9 cellular contexts compared by ENCODE assay signal in the genomic region with DNA sequence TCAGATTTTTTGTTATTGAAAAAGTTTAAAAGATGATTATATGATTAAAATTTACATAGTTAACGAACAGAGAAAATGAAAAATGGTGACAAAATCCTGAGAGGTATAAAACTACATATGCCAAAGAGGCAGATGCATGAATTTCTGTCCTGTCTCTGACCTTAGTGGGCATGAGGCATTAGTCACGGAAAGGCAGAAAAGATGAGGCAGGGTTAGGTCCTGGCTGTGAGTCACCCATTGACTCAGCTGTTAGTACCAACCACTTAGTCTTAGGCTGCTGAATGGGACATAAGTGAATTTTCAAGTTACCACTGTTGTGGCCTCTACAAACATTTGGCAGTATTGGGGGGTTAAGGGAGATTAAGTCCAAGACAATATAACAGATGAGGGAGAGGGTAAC. TPM values are rescaled to one million over a fixed set of nuclear protein-coding genes. Genes with fewer than 3 reads are reported as not detected.
A peak's percentile ranks its signal among the peaks of the same experiment; 100 is the strongest.
DNase-seq lines count a peak whose midpoint lies in the region; ATAC-seq and TF ChIP-seq lines count a peak whose summit lies in the region.
"Had no signal": no experiment of that assay in that cellular context is flagged by ENCODE, and none has a peak within 500 bp of the region (broad histone marks: within the 10 kb centered on the region; RNA-seq: fewer than 3 reads in every experiment).

No MANE protein-coding gene starts in this region.

- no peaks in the 10 kb centered on the region for H3K27me3 ChIP-seq in SJCRH30
- H3K27me3 ChIP-seq: right lobe of liver had no signal

- ATAC-seq in esophagus mucosa = peak; percentile 98

- H3K27ac ChIP-seq in SJCRH30 (peak overlapping the region; percentile 93), coronary artery (no peak overlapping the region)
- H3K27ac ChIP-seq: right lobe of liver had no signal

- DNase-seq in NK-92 treated with Interleukin-12 subunit alpha and Interleukin-12 subunit beta, amount 100 ng/mL, for 24 hours (lab: John Stamatoyannopoulos, UW) = peak; percentile 48
- DNase-seq in NK-92 (lab: John Stamatoyannopoulos, UW; ENCODE audit: unreplicated experiment) (no peak), SJCRH30 (peak; percentile 91 to 98), cerebellar cortex (ENCODE audit: low spot score) (no peak), T-helper 9 cell (no peak), coronary artery (ENCODE audit: low spot score) (no peak)
- peak; percentile 65 for DNase-seq in stimulated activated CD4-positive, alpha-beta T cell treated with anti-CD3 and anti-CD28 coated beads, Interleukin-4, amount 100 ng/mL, for 24 hours
- DNase-seq: right lobe of liver had no signal

- no peak for TF ChIP-seq CTCF in coronary artery (IDR thresholded peaks at IDR 0.05)

- no peak overlapping the region for H3K4me3 ChIP-seq in SJCRH30
- H3K4me3 ChIP-seq in coronary artery = no peak overlapping the region
- H3K4me3 ChIP-seq: right lobe of liver had no signal

- H3K4me1 ChIP-seq in SJCRH30 = peaks cover 44% of the 10 kb centered on the region

- H3K9me3 ChIP-seq in SJCRH30 (replicated peaks) = no peaks in the 10 kb centered on the region
- H3K9me3 ChIP-seq: right lobe of liver had no signal

- H3K36me3 ChIP-seq in SJCRH30 = peaks cover 18% of the 10 kb centered on the region
- H3K36me3 ChIP-seq: right lobe of liver had no signal

RNA-seq across cellular contexts. Expression of a gene that starts 33.1 kb away (rescaled TPM):
- total RNA-seq in SJCRH30 (2014; rRNA removed; shearing (Covaris generic)) = 52.0 and 59.7 TPM in 2 replicates
- 18.4 TPM for total RNA-seq in esophagus mucosa

Comparison
In these comparisons a context has a peak if more than half of its experiments do, and no peak if none do; other contexts are left out.
1. DNase-seq: peak in NK-92 treated with Interleukin-12 subunit alpha and Interleukin-12 subunit beta, amount 100 ng/mL, for 24 hours (single experiment), SJCRH30 (2 of 2) and stimulated activated CD4-positive, alpha-beta T cell treated with anti-CD3 and anti-CD28 coated beads, Interleukin-4, amount 100 ng/mL, for 24 hours (single experiment); none in NK-92 (single experiment), cerebellar cortex (single experiment), T-helper 9 cell (single experiment) and coronary artery (single experiment).